In the genomic region with DNA sequence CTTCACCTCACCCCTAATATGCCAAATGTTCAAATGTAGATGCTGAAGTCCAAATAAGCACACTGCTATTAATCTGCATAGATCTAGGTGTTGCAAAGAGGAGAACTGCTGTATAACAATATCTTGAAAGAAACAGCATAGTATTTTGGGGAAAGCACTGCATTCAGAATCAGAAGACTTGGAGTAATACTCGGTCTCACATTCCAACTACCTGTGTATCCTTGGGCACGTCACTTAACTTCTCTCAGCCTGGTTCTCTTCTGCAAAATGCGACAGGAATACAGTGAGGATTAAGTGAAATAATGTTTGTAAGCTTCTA, we compare ENCODE assay signal across 1 cellular context.
TF ChIP-seq lines count a peak whose summit lies in the region.

No MANE protein-coding gene starts in this region.

TF ChIP-seq in GM12878, 131 proteins besides CTCF, POLR2A, EP300 and RAD21 (continued from another document):
- TF ChIP-seq, protein P1, sequence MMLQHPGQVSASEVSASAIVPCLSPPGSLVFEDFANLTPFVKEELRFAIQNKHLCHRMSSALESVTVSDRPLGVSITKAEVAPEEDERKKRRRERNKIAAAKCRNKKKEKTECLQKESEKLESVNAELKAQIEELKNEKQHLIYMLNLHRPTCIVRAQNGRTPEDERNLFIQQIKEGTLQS (IDR thresholded peaks at IDR 0.05; ENCODE audit: borderline replicate concordance, extremely low read depth, low read depth, low read length), result no peak
